8 cellular contexts compared by ENCODE assay signal in genomic region chr19:584240-585001, GRCh38. TPM values are rescaled to one million over a fixed set of nuclear protein-coding genes. Genes with fewer than 3 reads are reported as not detected.
DNase-seq lines count a peak whose midpoint lies in the region; ATAC-seq and TF ChIP-seq lines count a peak whose summit lies in the region.

No MANE protein-coding gene starts in this region.

- ATAC-seq in Panc1 (peak; percentile 69), sciatic nerve (peak; percentile 74), HG03565 (IDR thresholded peaks at IDR 0.05; ENCODE audit: unreplicated experiment) (no peak), GM18520 (IDR thresholded peaks at IDR 0.05; ENCODE audit: unreplicated experiment) (no peak)

- no peaks in the 10 kb centered on the region for H3K9me3 ChIP-seq in Panc1 (ENCODE audit: control insufficient read depth, insufficient read depth, low read depth, low read length)

- intact Hi-C loops in Panc1 (cut with micrococcal nuclease; ENCODE audit: unreplicated experiment) = no loop called here
- intact Hi-C loops in sciatic nerve (cut with DNase I) = no loop called here

- POLR2A ChIA-PET in Panc1 (lab: Charles Lee) = no interaction called here

- DNase-seq in NCI-H2227 (lab: John Stamatoyannopoulos, UW; ENCODE audit: unreplicated experiment) = peak; percentile 61
- DNase-seq in NCI-H2227 treated with DMSO at 0.1 percent for 48 hours (lab: John Stamatoyannopoulos, UW) = no peak
- no peak for DNase-seq in Panc1 (ENCODE audit: low read depth, low spot score)
- peak; percentile 68 for DNase-seq in activated gamma-delta T cell treated with Interleukin-2 at 50 U/mL for 16 hours
- DNase-seq in germinal center (ENCODE audit: low spot score) = peak; percentile 82
- no peak for DNase-seq in sciatic nerve (ENCODE audit: low spot score)

- in situ Hi-C loops in Panc1 (cut with HindIII; ENCODE audit: low pct_unique_long_range_greater_than_20kb, low sequenced_read_pairs) = no loop called here

- no TSS peak for BruUV-seq in Panc1 (replicated peaks; lab: Mats Ljungman, UMichigan)

- H3K4me3 ChIP-seq in Panc1 (ENCODE audit: low read depth in 2 of 2, low read length in 2 of 2) = no peak overlapping the region

- no peaks in the 10 kb centered on the region for H3K27me3 ChIP-seq in Panc1 (ENCODE audit: control insufficient read depth, insufficient read depth, low read length)

- CTCF ChIA-PET in Panc1 (lab: Charles Lee) = interaction anchor here (1.5 kb wide), 1 partner anchor 9 kb away, joined by 4 read pairs; no protein-coding TSS in a partner anchor

- H3K36me3 ChIP-seq in Panc1 (ENCODE audit: control insufficient read depth, insufficient read depth, low read length) = peaks cover 5% of the 10 kb centered on the region; the same call in 1 of the 2 replicates

- H3K4me1 ChIP-seq in Panc1 (ENCODE audit: control insufficient read depth, insufficient read depth, low read length) = peaks cover 38% of the 10 kb centered on the region

- H3K27ac ChIP-seq in Panc1 (ENCODE audit: low read length) = no peak overlapping the region; the same call in 1 of the 2 replicates

- peak; percentile 94 for TF ChIP-seq CTCF in Panc1 (IDR thresholded peaks at IDR 0.05)

RNA-seq across cellular contexts. Expression of gene HCN2, which starts 5.3 kb away (rescaled TPM):
- total RNA-seq in Panc1 (2021; ENCODE audit: unreplicated experiment) = 15.1 TPM
- 22.3 TPM for polyA plus RNA-seq in Panc1 (2012; ENCODE audit: insufficient read length)
- total RNA-seq in sciatic nerve = 0.27 TPM

RNA-seq across cellular contexts. Expression of gene BSG, which starts 12.0 kb away (rescaled TPM):
- 653 TPM for total RNA-seq in Panc1 (2021; ENCODE audit: unreplicated experiment)
- 956 TPM for polyA plus RNA-seq in Panc1 (2012; ENCODE audit: insufficient read length)
- total RNA-seq in sciatic nerve = 246 TPM

RNA-seq across cellular contexts. Expression of gene GZMM, which starts 40.6 kb away (rescaled TPM):
- total RNA-seq in Panc1 (2021; ENCODE audit: unreplicated experiment) = 0.69 TPM
- 1.4 TPM for polyA plus RNA-seq in Panc1 (2012; ENCODE audit: insufficient read length)
- total RNA-seq in sciatic nerve = 1.4 TPM

RNA-seq across cellular contexts. Expression of gene POLRMT, which starts 48.9 kb away (rescaled TPM):
- total RNA-seq in Panc1 (2021; ENCODE audit: unreplicated experiment) (56.0 TPM), sciatic nerve (36.1 TPM)
- 68.0 TPM for polyA plus RNA-seq in Panc1 (2012; ENCODE audit: insufficient read length)

RNA-seq across cellular contexts. Expression of gene CDC34, which starts 52.9 kb away (rescaled TPM):
- total RNA-seq in Panc1 (2021; ENCODE audit: unreplicated experiment) = 80.5 TPM
- polyA plus RNA-seq in Panc1 (2012; ENCODE audit: insufficient read length) = 116 TPM
- 40.2 TPM for total RNA-seq in sciatic nerve

Comparison
In these comparisons a context has a peak if more than half of its experiments do, and no peak if none do; other contexts are left out.
1. DNase-seq: peak in NCI-H2227 (single experiment), activated gamma-delta T cell treated with Interleukin-2 at 50 U/mL for 16 hours (single experiment) and germinal center (single experiment); none in NCI-H2227 treated with DMSO at 0.1 percent for 48 hours (single experiment), Panc1 (single experiment) and sciatic nerve (single experiment).
2. ATAC-seq: peak in Panc1 (single experiment) and sciatic nerve (single experiment); none in HG03565 (single experiment) and GM18520 (single experiment).
3. RNA of gene HCN2, which starts 5.3 kb away (total RNA-seq): 15.1 TPM in Panc1 (single experiment); 0.27 TPM in sciatic nerve (single experiment); every median in the first group is over 10 times any median in the second.